Comparison of ENCODE assay signal across 25 cellular contexts in genomic region chr4:94887027-94887426, GRCh38.
DNase-seq lines count a peak whose midpoint lies in the region; ATAC-seq, FAIRE-seq and TF ChIP-seq lines count a peak whose summit lies in the region.
"Had no signal": no experiment of that assay in that cellular context is flagged by ENCODE, and none has a peak within 500 bp of the region (broad histone marks: within the 10 kb centered on the region; RNA-seq: fewer than 3 reads in every experiment).

No MANE protein-coding gene starts in this region.

- peaks cover 7% of the 10 kb centered on the region for H3K4me1 Mint-ChIP-seq in neural progenitor cell
- H3K4me1 Mint-ChIP-seq: CD14-positive monocyte; CD4-positive, alpha-beta memory T cell; CD4-positive, CD25-positive, alpha-beta regulatory T cell; CD8-positive, alpha-beta memory T cell had no signal

- peaks cover 2% of the 10 kb centered on the region for H3K27me3 Mint-ChIP-seq in neural progenitor cell (ENCODE audit: insufficient read depth, low read depth)

- H3K18ac ChIP-seq in IMR-90 (ENCODE audit: low read depth, low read length) (no peak overlapping the region), H1 (ENCODE audit: extremely low read depth, low read length) (no peak overlapping the region)

- H3K36me3 ChIP-seq in HepG2 (replicated peaks in 1 of 2; ENCODE audit: control insufficient read depth in 1 of 2, insufficient read depth in 2 of 2, low read length in 2 of 2): no peaks in the 10 kb centered on the region
- H3K36me3 ChIP-seq in right lobe of liver: no peaks in the 10 kb centered on the region
- H3K36me3 ChIP-seq in IMR-90 (ENCODE audit: control insufficient read depth, insufficient read depth, low read length): no peaks in the 10 kb centered on the region
- H3K36me3 ChIP-seq in H1 (ENCODE audit: control insufficient read depth in 2 of 4, insufficient read depth in 4 of 4, low read length in 3 of 4): no peaks in the 10 kb centered on the region
- no peaks in the 10 kb centered on the region for H3K36me3 ChIP-seq in neural progenitor cell
- H3K36me3 ChIP-seq: BE2C, BLaER1 had no signal

- TF ChIP-seq EP300 in HepG2 (IDR thresholded peaks at IDR 0.05; ENCODE audit: low read depth in 2 of 2, low read length in 2 of 2): no peak
- no peak for TF ChIP-seq EP300 in HepG2 (CRISPR knock-in tag; IDR thresholded peaks at IDR 0.05; ENCODE audit: borderline replicate concordance)
- TF ChIP-seq EP300 in H1 (IDR thresholded peaks at IDR 0.05; ENCODE audit: borderline replicate concordance in 1 of 2, low read depth in 2 of 2, low read length in 2 of 2): no peak

- no peak overlapping the region for H3K23ac ChIP-seq in IMR-90 (ENCODE audit: low read depth, low read length)
- H3K23ac ChIP-seq in H1 (ENCODE audit: insufficient read length): no peak overlapping the region

- in situ Hi-C loops in HepG2 (cut with HindIII; ENCODE audit: extremely low pct_ligation_motif_present, low pct_unique_long_range_greater_than_20kb): no loop called here
- in situ Hi-C loops in IMR-90 (cut with MboI; ENCODE audit: low sequenced_read_pairs): no loop called here

- H3K9me3 ChIP-seq in HepG2 (ENCODE audit: low read length): no peaks in the 10 kb centered on the region
- H3K9me3 ChIP-seq in right lobe of liver: no peaks in the 10 kb centered on the region
- H3K9me3 ChIP-seq in IMR-90 (ENCODE audit: control insufficient read depth, insufficient read depth, low read length): peaks cover 3% of the 10 kb centered on the region
- peaks cover 4 to 6% of the 10 kb centered on the region in 2 experiments; a peak in 3 of 4 replicates for H3K9me3 ChIP-seq in H1 (ENCODE audit: insufficient read depth in 2 of 2, low read depth in 1 of 2, low read length in 1 of 2)
- H3K9me3 ChIP-seq in neural progenitor cell (ENCODE audit: low read depth): no peaks in the 10 kb centered on the region
- H3K9me3 ChIP-seq: BE2C, BLaER1 had no signal

- H2AFZ ChIP-seq in HepG2 (ENCODE audit: low read length) (no peak overlapping the region), IMR-90 (replicated peaks; ENCODE audit: low read length, poor library complexity) (no peak overlapping the region), H1 (ENCODE audit: low read length) (peak overlapping the region; percentile 80; the same call in 1 of the 2 replicates), neural progenitor cell (replicated peaks) (peak overlapping the region; percentile 73)

- H3K4me1 ChIP-seq in HepG2 (ENCODE audit: insufficient read depth, low read length) (no peaks in the 10 kb centered on the region), right lobe of liver (no peaks in the 10 kb centered on the region), IMR-90 (ENCODE audit: control insufficient read depth, insufficient read depth, low read length) (peaks cover 4% of the 10 kb centered on the region), H1 (replicated peaks in 1 of 4; ENCODE audit: control insufficient read depth in 3 of 4, insufficient read depth in 4 of 4, low read length in 3 of 4) (peaks cover 0 to 5% (median 3%) of the 10 kb centered on the region in 4 experiments; a peak in 3 of 7 replicates), neural progenitor cell (peaks cover 18% of the 10 kb centered on the region)
- H3K4me1 ChIP-seq: BLaER1 had no signal

- H3K27ac Mint-ChIP-seq in neural progenitor cell: no peak overlapping the region
- H3K27ac Mint-ChIP-seq: CD14-positive monocyte; CD4-positive, CD25-positive, alpha-beta regulatory T cell; CD8-positive, alpha-beta memory T cell had no signal

- peaks cover 2% of the 10 kb centered on the region for H3K36me3 Mint-ChIP-seq in neural progenitor cell
- H3K36me3 Mint-ChIP-seq: CD14-positive monocyte; CD4-positive, alpha-beta memory T cell; CD4-positive, CD25-positive, alpha-beta regulatory T cell; CD8-positive, alpha-beta memory T cell had no signal

- H3K9me1 ChIP-seq in IMR-90 (ENCODE audit: insufficient read depth, low read length): peaks cover 5% of the 10 kb centered on the region; the same call in 1 of the 2 replicates

- no peak for ATAC-seq in HepG2
- ATAC-seq in right lobe of liver: no peak
- no peak for ATAC-seq in IMR-90 (ENCODE audit: low read depth)
- no peak for ATAC-seq in HG02571 (IDR thresholded peaks at IDR 0.05; ENCODE audit: unreplicated experiment)

- no peak overlapping the region for H3K4me3 Mint-ChIP-seq in neural progenitor cell
- H3K4me3 Mint-ChIP-seq: CD14-positive monocyte; CD4-positive, alpha-beta memory T cell; CD4-positive, CD25-positive, alpha-beta regulatory T cell; CD8-positive, alpha-beta memory T cell had no signal

- no peaks in the 10 kb centered on the region for H3F3A ChIP-seq in neural progenitor cell (ENCODE audit: low read depth)

- no peak overlapping the region for H2AK9ac ChIP-seq in IMR-90 (replicated peaks; ENCODE audit: low read depth, low read length, poor library complexity)

- H3K4me2 ChIP-seq in HepG2 (ENCODE audit: low read depth, low read length) (no peak overlapping the region), IMR-90 (ENCODE audit: low read depth, low read length) (no peak overlapping the region), H1 (ENCODE audit: insufficient read depth in 1 of 2, low read depth in 2 of 2, low read length in 2 of 2) (no peak overlapping the region), neural progenitor cell (no peak overlapping the region)
- H3K4me2 ChIP-seq: BLaER1 had no signal

- H3K23me2 ChIP-seq in H1 (ENCODE audit: low read depth, low read length): no peaks in the 10 kb centered on the region

- H4K8ac ChIP-seq in IMR-90 (ENCODE audit: low read depth in 2 of 2, low read length in 2 of 2) (no peak overlapping the region), H1 (ENCODE audit: extremely low read depth, insufficient read depth, low read length) (no peak overlapping the region)

- H4K91ac ChIP-seq in IMR-90 (ENCODE audit: insufficient read depth, low read depth, low read length) (no peak overlapping the region), H1 (replicated peaks; ENCODE audit: insufficient read length, low read length) (no peak overlapping the region)

- no peak for TF ChIP-seq POLR2A in HepG2 (IDR thresholded peaks at IDR 0.05; ENCODE audit: insufficient read depth in 1 of 2, low read depth in 2 of 2, low read length in 2 of 2)
- no peak for TF ChIP-seq POLR2A in right lobe of liver (IDR thresholded peaks at IDR 0.05)
- TF ChIP-seq POLR2A in IMR-90 (IDR thresholded peaks at IDR 0.05; ENCODE audit: low read depth, low read length): no peak
- TF ChIP-seq POLR2A in H1 (IDR thresholded peaks at IDR 0.05; ENCODE audit: control extremely low read depth in 1 of 2, low read depth in 2 of 2, low read length in 2 of 2): no peak

- TF ChIP-seq CTCF in HepG2 (CRISPR knock-in tag; IDR thresholded peaks at IDR 0.05) (no peak), right lobe of liver (IDR thresholded peaks at IDR 0.05) (no peak), IMR-90 (conservative IDR thresholded peaks at IDR 0.05; ENCODE audit: low read depth, low read length) (no peak), H1 (IDR thresholded peaks at IDR 0.05; ENCODE audit: control extremely low read depth in 1 of 3, insufficient read depth in 1 of 3, low read depth in 1 of 3, low read length in 3 of 3) (no peak), neural progenitor cell (IDR thresholded peaks at IDR 0.05) (no peak)

- H3K4me3 ChIP-seq in HepG2 (replicated peaks in 1 of 3; ENCODE audit: insufficient read depth in 1 of 3, low read depth in 2 of 3, low read length in 3 of 3) (no peak overlapping the region), right lobe of liver (no peak overlapping the region), IMR-90 (ENCODE audit: insufficient read depth, low read depth, low read length) (no peak overlapping the region), H1 (ENCODE audit: extremely low read depth in 1 of 4, insufficient read depth in 2 of 4, low read depth in 3 of 4, low read length in 4 of 4) (no peak overlapping the region), neural progenitor cell (no peak overlapping the region)
- H3K4me3 ChIP-seq: BLaER1 had no signal

- H3K4ac ChIP-seq in IMR-90 (ENCODE audit: low read depth, low read length): no peak overlapping the region
- H3K4ac ChIP-seq in H1 (replicated peaks; ENCODE audit: insufficient read length, low read depth, low read length): no peak overlapping the region

- CTCF ChIA-PET in HepG2 (lab: Yijun Ruan, JAX; ENCODE audit: low intra/inter-chr PET ratio, low total read pairs) (no interaction called here), IMR-90 (lab: Yijun Ruan, JAX) (no interaction called here), H1 (lab: Charles Lee; ENCODE audit: partially characterized antibody) (no interaction called here)

- H2BK15ac ChIP-seq in IMR-90 (ENCODE audit: low read depth, low read length): no peak overlapping the region
- no peak overlapping the region for H2BK15ac ChIP-seq in H1 (ENCODE audit: low read length)

- H3K27me3 ChIP-seq in HepG2 (ENCODE audit: control insufficient read depth in 1 of 2, insufficient read depth in 2 of 2, low read length in 2 of 2) (no peaks in the 10 kb centered on the region), right lobe of liver (no peaks in the 10 kb centered on the region), IMR-90 (ENCODE audit: control insufficient read depth, insufficient read depth, low read length) (no peaks in the 10 kb centered on the region), H1 (replicated peaks in 1 of 4; ENCODE audit: control insufficient read depth in 3 of 4, extremely low read depth in 1 of 4, insufficient read depth in 3 of 4, low read length in 3 of 4) (no peaks in the 10 kb centered on the region), neural progenitor cell (no peaks in the 10 kb centered on the region)
- H3K27me3 ChIP-seq: BE2C, BLaER1 had no signal

- no peak for DNase-seq in HepG2 (ENCODE audit: low spot score)
- no peak for DNase-seq in right lobe of liver
- DNase-seq in IMR-90: no peak
- DNase-seq in H1 (ENCODE audit: low read depth in 1 of 2, low spot score in 2 of 2): no peak
- DNase-seq in neural progenitor cell (ENCODE audit: low spot score): no peak
- DNase-seq in NK-92 (lab: John Stamatoyannopoulos, UW; ENCODE audit: unreplicated experiment): no peak
- no peak for DNase-seq in HuH-7 (ENCODE audit: low spot score)
- DNase-seq: 8988T; ACHN; BE2C; C1 segment of cervical spinal cord; CD4-positive, alpha-beta memory T cell; CD4-positive, CD25-positive, alpha-beta regulatory T cell; CD8-positive, alpha-beta memory T cell; COR-L47; DMS 273 treated with DMSO at 0.1 percent for 48 hours; DMS79 treated with DMSO at 0.1 percent for 48 hours; GF-D8 had no signal

- dilution Hi-C loops in IMR-90 (cut with HindIII; ENCODE audit: low sequenced_read_pairs, unreplicated experiment): no loop called here

- TF ChIP-seq RAD21 in HepG2 (CRISPR knock-in tag; IDR thresholded peaks at IDR 0.05): no peak
- TF ChIP-seq RAD21 in IMR-90 (IDR thresholded peaks at IDR 0.05; ENCODE audit: low read length): no peak
- TF ChIP-seq RAD21 in H1 (IDR thresholded peaks at IDR 0.05 in 1 of 2, conservative IDR thresholded peaks at IDR 0.05 in 1 of 2; ENCODE audit: low read depth in 2 of 2, low read length in 2 of 2): no peak

- H2BK5ac ChIP-seq in IMR-90 (ENCODE audit: low read depth, low read length, poor library complexity, severe bottlenecking) (no peak overlapping the region), H1 (ENCODE audit: low read depth, low read length) (no peak overlapping the region)

- H3K79me2 ChIP-seq in HepG2 (ENCODE audit: insufficient read depth, low read length): no peaks in the 10 kb centered on the region
- no peaks in the 10 kb centered on the region for H3K79me2 ChIP-seq in H1 (ENCODE audit: control insufficient read depth in 1 of 2, insufficient read depth in 2 of 2, low read length in 2 of 2)
- H3K79me2 ChIP-seq in neural progenitor cell (ENCODE audit: low read depth): no peaks in the 10 kb centered on the region

- H3K27ac ChIP-seq in HepG2 (ENCODE audit: extremely low read length, insufficient read depth, low read length) (no peak overlapping the region), right lobe of liver (no peak overlapping the region), IMR-90 (ENCODE audit: insufficient read depth, low read length) (no peak overlapping the region), H1 (ENCODE audit: low read depth, low read length) (no peak overlapping the region), neural progenitor cell (no peak overlapping the region)
- H3K27ac ChIP-seq: BLaER1 had no signal

- POLR2A ChIA-PET in HepG2 (lab: Yijun Ruan, JAX): no interaction called here
- POLR2A ChIA-PET in IMR-90 (lab: Charles Lee; ENCODE audit: unreplicated experiment): no interaction called here
- POLR2A ChIA-PET in H1 (lab: Charles Lee; ENCODE audit: partially characterized antibody): no interaction called here

- no peaks in the 10 kb centered on the region for H3K9me3 Mint-ChIP-seq in neural progenitor cell

- 7% methylated on average over 3 of the region's 3 CpGs for WGBS in HepG2 (ENCODE audit: low lambda C conversion rate)
- 58% methylated on average over 3 of the region's 3 CpGs for WGBS in right lobe of liver (ENCODE audit: insufficient coverage, low coverage, low lambda C conversion rate, missing lambda C conversion rate)
- WGBS in IMR-90 (ENCODE audit: extremely low coverage in 2 of 2, insufficient read length in 1 of 2), 2 experiments: 100% methylated on average over 1 of the region's 3 CpGs; no CpG with 5 or more reads in 1 of the 2 experiments
- 33% methylated on average over 3 of the region's 3 CpGs; no CpG with 5 or more reads in 1 of the 2 experiments for WGBS in H1 (ENCODE audit: extremely low coverage in 1 of 2, insufficient coverage in 1 of 2, insufficient read length in 1 of 2, insufficient replicate concordance in 2 of 2, low coverage in 1 of 2, low lambda C conversion rate in 2 of 2, missing lambda C conversion rate in 1 of 2), 2 experiments

- H2BK20ac ChIP-seq in IMR-90 (ENCODE audit: low read depth, low read length): no peak overlapping the region
- no peak overlapping the region for H2BK20ac ChIP-seq in H1 (ENCODE audit: low read length)

- H3K9ac ChIP-seq in HepG2 (ENCODE audit: insufficient read depth, low read depth, low read length) (no peak overlapping the region), IMR-90 (ENCODE audit: low read depth, low read length) (no peak overlapping the region), H1 (replicated peaks in 1 of 4; ENCODE audit: extremely low read depth in 1 of 4, low read depth in 3 of 4, low read length in 3 of 4) (no peak overlapping the region), neural progenitor cell (no peak overlapping the region)
- H3K9ac ChIP-seq: BLaER1 had no signal

- H2BK12ac ChIP-seq in H1 (ENCODE audit: low read depth, low read length): no peak overlapping the region

- FAIRE-seq in HepG2 (lab: Jason Lieb, UNC) (no peak), H1 (lab: Jason Lieb, UNC) (no peak)
- FAIRE-seq: A204.1, G401.6, GM12891, GM19239 had no signal

- no TSS peak for BruUV-seq in HepG2 (replicated peaks; lab: Mats Ljungman, UMichigan)
- BruUV-seq in IMR-90 (replicated peaks; lab: Mats Ljungman, UMichigan): no TSS peak

- intact Hi-C loops in HepG2 (cut with micrococcal nuclease; ENCODE audit: unreplicated experiment): no loop called here
- intact Hi-C loops in right lobe of liver (cut with DNase I): no loop called here
- intact Hi-C loops in IMR-90 (cut with micrococcal nuclease): no loop called here

- H3K56ac ChIP-seq in IMR-90 (ENCODE audit: extremely low read depth, insufficient read depth, low read length) (no peak overlapping the region), H1 (replicated peaks; ENCODE audit: insufficient read length, low read depth, low read length) (no peak overlapping the region)

- H4K5ac ChIP-seq in IMR-90 (ENCODE audit: low read depth, low read length) (no peak overlapping the region), H1 (ENCODE audit: insufficient read length, low read depth, low read length) (no peak overlapping the region)

- no peak overlapping the region for H2BK120ac ChIP-seq in IMR-90 (ENCODE audit: low read depth, low read length)
- H2BK120ac ChIP-seq in H1 (replicated peaks; ENCODE audit: low read depth, low read length): no peak overlapping the region

- no peaks in the 10 kb centered on the region for H3K79me1 ChIP-seq in IMR-90 (ENCODE audit: low read depth in 1 of 2, low read length in 2 of 2)
- no peaks in the 10 kb centered on the region for H3K79me1 ChIP-seq in H1 (ENCODE audit: low read depth, low read length)

- H2AK5ac ChIP-seq in IMR-90 (ENCODE audit: low read depth, low read length): no peak overlapping the region
- H2AK5ac ChIP-seq in H1 (ENCODE audit: low read depth, low read length): no peak overlapping the region

- no peaks in the 10 kb centered on the region for H4K20me1 ChIP-seq in HepG2 (ENCODE audit: insufficient read depth, low read length)
- no peaks in the 10 kb centered on the region for H4K20me1 ChIP-seq in IMR-90 (ENCODE audit: insufficient read depth, low read length)
- H4K20me1 ChIP-seq in H1 (replicated peaks in 1 of 2; ENCODE audit: control insufficient read depth in 1 of 2, insufficient read depth in 2 of 2, low read length in 2 of 2): no peaks in the 10 kb centered on the region
- no peaks in the 10 kb centered on the region for H4K20me1 ChIP-seq in neural progenitor cell (ENCODE audit: low read depth)
- H4K20me1 ChIP-seq: BLaER1 had no signal

- no peak overlapping the region for H3K14ac ChIP-seq in IMR-90 (replicated peaks; ENCODE audit: low read depth, low read length)
- no peak overlapping the region for H3K14ac ChIP-seq in H1 (ENCODE audit: insufficient read length)

Comparison
In these comparisons a context has a peak if more than half of its experiments do, and no peak if none do; other contexts are left out.
1. H2AFZ ChIP-seq: peak in H1 (single experiment) and neural progenitor cell (single experiment); none in HepG2 (single experiment) and IMR-90 (single experiment).
2. Of the 41 proteins assayed by ChIP-seq in both HepG2 and H1: peak only in HepG2: none; only in H1: none; in both: MAFK; in neither: 40.